20 cellular contexts compared by ENCODE assay signal in genomic region chr4:15116509-15117079, GRCh38.
"Had no signal": no experiment of that assay in that cellular context is flagged by ENCODE, and none has a peak within 500 bp of the region (broad histone marks: within the 10 kb centered on the region; RNA-seq: fewer than 3 reads in every experiment).

No MANE protein-coding gene starts in this region.

- DNase-seq: activated CD4-positive, alpha-beta T cell treated with anti-CD3 and anti-CD28 coated beads, Interleukin-2, amount 50 U/mL, for 4 hours; activated CD4-positive, CD25-positive, alpha-beta regulatory T cell treated with anti-CD3 and anti-CD28 coated beads, Interleukin-2, amount 50 U/mL, for 72 hours; activated CD8-positive, alpha-beta memory T cell treated with anti-CD3 and anti-CD28 coated beads, Interleukin-2, amount 50 U/mL, for 48 hours; activated CD8-positive, alpha-beta T cell treated with anti-CD3 and anti-CD28 coated beads, Interleukin-2, amount 10 ng/mL, durations not matched to agents 7 days and 5 days; activated effector memory CD4-positive, alpha-beta T cell treated with anti-CD3 and anti-CD28 coated beads, Interleukin-2, amount 50 U/mL, for 16 hours; activated naive CD4-positive, alpha-beta T cell treated with Interleukin-2 at 50 U/mL for 16 hours; activated naive CD8-positive, alpha-beta T cell treated with anti-CD3 and anti-CD28 coated beads, Interleukin-2, amount 50 U/mL, for 24 hours; activated T-cell treated with anti-CD3 and anti-CD28 coated beads, Interleukin-2, amount 50 U/mL, for 24 hours; amniotic stem cell; NCI-H1092; NCI-H1417 treated with DMSO at 0.1 percent for 48 hours; NCI-H1694; NCI-H2029; NCI-H510A treated with DMSO at 0.1 percent for 48 hours; NCI-H69; Peyer's patch; SHP77 treated with DMSO at 0.1 percent for 48 hours had no signal

- H3K4me3 ChIP-seq: ascending aorta, Peyer's patch had no signal

- ATAC-seq: activated CD8-positive, alpha-beta T cell treated with anti-CD3 and anti-CD28 coated beads, Interleukin-2, amount 10 ng/mL, durations not matched to agents 7 days and 5 days; WTC11 had no signal

- H3K27me3 ChIP-seq: ascending aorta, Peyer's patch had no signal

- H3K27ac ChIP-seq: ascending aorta, KMS-11, Peyer's patch had no signal

- H3K4me1 ChIP-seq: ascending aorta, Peyer's patch had no signal

- H3K4me2 ChIP-seq: KMS-11 had no signal

- H3K9me3 ChIP-seq: ascending aorta, Peyer's patch had no signal

- H3K36me3 ChIP-seq: ascending aorta, Peyer's patch had no signal

- H3K9ac ChIP-seq: KMS-11 had no signal
